Comparison of ENCODE assay signal across 1 cellular context in genomic region chr5:76556511-76557221, GRCh38.
A peak's percentile ranks its signal among the peaks of the same experiment; 100 is the strongest.
TF ChIP-seq lines count a peak whose summit lies in the region.

No MANE protein-coding gene starts in this region.

TF ChIP-seq in GM12878, 131 proteins besides CTCF, POLR2A, EP300 and RAD21 (continued from another document):
- TF ChIP-seq BCL11A (IDR thresholded peaks at IDR 0.05; ENCODE audit: low read depth, low read length) (peak; percentile 42; the same call in 1 of the 2 replicates), RELB (IDR thresholded peaks at IDR 0.05; ENCODE audit: low read depth) (peak; percentile 51; the same call in 1 of the 2 replicates), POU2F2 (IDR thresholded peaks at IDR 0.05; ENCODE audit: borderline replicate concordance, low read depth, low read length) (no peak), SPI1 (IDR thresholded peaks at IDR 0.05; ENCODE audit: borderline replicate concordance, insufficient read depth, low read depth, low read length) (peak; percentile 18; the same call in 1 of the 2 replicates), MLLT1 (IDR thresholded peaks at IDR 0.05) (0 out of 2 replicates have a peak, but pooled peaks have one; percentile 40), RUNX3 (IDR thresholded peaks at IDR 0.05; ENCODE audit: low read length) (peak; percentile 55; the same call in 1 of the 2 replicates), MTA2 (IDR thresholded peaks at IDR 0.05; ENCODE audit: low read depth) (no peak), WRNIP1 (IDR thresholded peaks at IDR 0.05; ENCODE audit: borderline replicate concordance, low read depth, low read length) (no peak), STAT3 (IDR thresholded peaks at IDR 0.05; ENCODE audit: low read depth, low read length) (no peak), PAX8 (IDR thresholded peaks at IDR 0.05) (no peak), ZNF24 (IDR thresholded peaks at IDR 0.05) (peak; percentile 95), GABPA (IDR thresholded peaks at IDR 0.05; ENCODE audit: low read depth) (peak; percentile 52; the same call in 1 of the 2 replicates), EED (IDR thresholded peaks at IDR 0.05; ENCODE audit: low read depth) (peak; percentile 81), MEF2B (IDR thresholded peaks at IDR 0.05; ENCODE audit: partially characterized antibody, poor library complexity, severe bottlenecking) (no peak), EZH2 (IDR thresholded peaks at IDR 0.05; ENCODE audit: borderline replicate concordance, control insufficient read depth, low read depth, low read length) (no peak), BCL3 (IDR thresholded peaks at IDR 0.05; ENCODE audit: borderline replicate concordance, insufficient read depth, low read depth, low read length, poor library complexity, severe bottlenecking) (peak; percentile 14), CREM (IDR thresholded peaks at IDR 0.05; ENCODE audit: low read depth) (peak; percentile 91), NBN (IDR thresholded peaks at IDR 0.05) (peak; percentile 48; the same call in 1 of the 2 replicates), PKNOX1 (IDR thresholded peaks at IDR 0.05) (peak; percentile 13; the same call in 1 of the 2 replicates)
TF ChIP-seq in GM12878: peak in this region for 25.
